Comparison of ENCODE assay signal across 14 cellular contexts in genomic region chr6:31195308-31195979, GRCh38. TPM values are rescaled to one million over a fixed set of nuclear protein-coding genes. Genes with fewer than 3 reads are reported as not detected.
A peak's percentile ranks its signal among the peaks of the same experiment; 100 is the strongest.
DNase-seq lines count a peak whose midpoint lies in the region; ATAC-seq and TF ChIP-seq lines count a peak whose summit lies in the region.
"Not testable (repeated sequence)": the region's sequence is repeated elsewhere in the genome, so short reads cannot be mapped to it uniquely, and the experiment has no call there.
"Had no signal": no experiment of that assay in that cellular context is flagged by ENCODE, and none has a peak within 500 bp of the region (broad histone marks: within the 10 kb centered on the region; RNA-seq: fewer than 3 reads in every experiment).

No MANE protein-coding gene starts in this region.

- intact Hi-C loops in CD4-positive, alpha-beta T cell (cut with DNase I, micrococcal nuclease), result loop anchor here in 1 of 2 experiments (5.0 kb wide), 1 partner anchor 38 kb away; the partner anchor contains the start of genes CCHCR1 and TCF19
- intact Hi-C loops in naive thymus-derived CD4-positive, alpha-beta T cell (cut with micrococcal nuclease), result loop anchor here (5.0 kb wide), 1 partner anchor 247 kb away; no protein-coding TSS in a partner anchor
- intact Hi-C loops in spleen (cut with DNase I; ENCODE audit: low total_unique reads), result loop anchor here (5.0 kb wide), 1 partner anchor 172 kb away; no protein-coding TSS in a partner anchor

- not testable (repeated sequence) for H3K27me3 ChIP-seq in CD4-positive, alpha-beta T cell (ENCODE audit: control insufficient read depth, insufficient read depth, low read length); DND-41 (ENCODE audit: insufficient read depth, low read length, poor library complexity); naive thymus-derived CD4-positive, alpha-beta T cell (ENCODE audit: control insufficient read depth in 2 of 2, insufficient read depth in 2 of 2, low read length in 2 of 2); spleen (replicated peaks in 1 of 7)

- H3K79me2 ChIP-seq in DND-41 (ENCODE audit: insufficient read depth, low read length), result peaks cover 45% of the 10 kb centered on the region

- peak overlapping the region; percentile 93 for H3K27ac Mint-ChIP-seq in CD4-positive, alpha-beta T cell
- H3K27ac Mint-ChIP-seq in T-helper 17 cell, result peak overlapping the region; percentile 97
- H3K27ac Mint-ChIP-seq in central memory CD8-positive, alpha-beta T cell (ENCODE audit: low read depth), result not testable (repeated sequence)
- H3K27ac Mint-ChIP-seq in naive thymus-derived CD4-positive, alpha-beta T cell, result peak overlapping the region in 4 of 9 donors; percentile 84 to 100 (median 95)

- not testable (repeated sequence) for H3K9ac ChIP-seq in DND-41 (ENCODE audit: low read depth, low read length)

- H3K36me3 Mint-ChIP-seq in CD4-positive, alpha-beta T cell (ENCODE audit: low read depth), result peaks cover 34% of the 10 kb centered on the region
- not testable (repeated sequence) for H3K36me3 Mint-ChIP-seq in T-helper 17 cell (ENCODE audit: low read depth)
- H3K36me3 Mint-ChIP-seq in central memory CD8-positive, alpha-beta T cell (ENCODE audit: insufficient read depth), result peaks cover 43% of the 10 kb centered on the region
- peaks cover 0 to 26% (median 7%) of the 10 kb centered on the region in 5 donors for H3K36me3 Mint-ChIP-seq in naive thymus-derived CD4-positive, alpha-beta T cell

- not testable (repeated sequence) for H3K9me3 Mint-ChIP-seq in CD4-positive, alpha-beta T cell; central memory CD8-positive, alpha-beta T cell; naive thymus-derived CD4-positive, alpha-beta T cell

- H3K27me3 Mint-ChIP-seq in CD4-positive, alpha-beta T cell; T-helper 17 cell; central memory CD8-positive, alpha-beta T cell; naive thymus-derived CD4-positive, alpha-beta T cell: not testable (repeated sequence)

- peaks cover 39% of the 10 kb centered on the region for H3K4me1 ChIP-seq in DND-41 (ENCODE audit: insufficient read depth, low read length)
- H3K4me1 ChIP-seq in naive thymus-derived CD4-positive, alpha-beta T cell (ENCODE audit: control insufficient read depth in 2 of 2, insufficient read depth in 2 of 2, low read length in 2 of 2), result peaks cover 18 to 21% of the 10 kb centered on the region in 2 donors
- H3K4me1 ChIP-seq in spleen, result peaks cover 3 to 54% (median 38%) of the 10 kb centered on the region in 6 donors

- POLR2A ChIA-PET in CD4-positive, alpha-beta T cell (lab: Charles Lee), result interaction anchor here (3.1 to 4.3 kb wide), 2 partner anchors 158 to 171 kb away, joined by 52 to 101 read pairs; no protein-coding TSS in a partner anchor
- POLR2A ChIA-PET in naive thymus-derived CD4-positive, alpha-beta T cell (lab: Charles Lee), result interaction anchor here (0.6 to 5.8 kb wide), 11 partner anchors 38 to 706 kb away, joined by 3 to 131 read pairs (median 8); partner anchors contain the start of genes CCHCR1, PSORS1C2, TCF19 and ZBTB12

- H3K4me2 ChIP-seq in DND-41 (ENCODE audit: insufficient read depth, low read length), result not testable (repeated sequence)

- not testable (repeated sequence) for H3K4me3 ChIP-seq in DND-41 (ENCODE audit: low read depth in 1 of 2, low read length in 2 of 2); naive thymus-derived CD4-positive, alpha-beta T cell (ENCODE audit: low read length); spleen

- not testable (repeated sequence) for H2AFZ ChIP-seq in DND-41 (ENCODE audit: low read depth, low read length)

- not testable (repeated sequence) for H3K27ac ChIP-seq in CD4-positive, alpha-beta T cell (ENCODE audit: low read depth, low read length); naive thymus-derived CD4-positive, alpha-beta T cell (ENCODE audit: low read depth, low read length)
- H3K27ac ChIP-seq in DND-41 (ENCODE audit: low read length) (peak overlapping the region; percentile 22; the same call in 1 of the 2 replicates), spleen (peak overlapping the region in 2 of 8 donors; percentile 99 to 100)

- H3K36me3 ChIP-seq in DND-41 (ENCODE audit: insufficient read depth, low read length), result peaks cover 12% of the 10 kb centered on the region
- peaks cover 0 to 15% (median 0%) of the 10 kb centered on the region in 3 experiments for H3K36me3 ChIP-seq in naive thymus-derived CD4-positive, alpha-beta T cell (ENCODE audit: control insufficient read depth in 2 of 3, insufficient read depth in 3 of 3, low read length in 3 of 3)
- peaks cover 0 to 30% (median 0%) of the 10 kb centered on the region in 6 donors for H3K36me3 ChIP-seq in spleen

- not testable (repeated sequence) for H3K9me3 ChIP-seq in CD4-positive, alpha-beta T cell (ENCODE audit: control insufficient read depth, low read length); DND-41 (ENCODE audit: insufficient read depth, low read length, severe bottlenecking); T-helper 17 cell (ENCODE audit: control insufficient read depth, low read length, poor library complexity, severe bottlenecking); naive thymus-derived CD4-positive, alpha-beta T cell (ENCODE audit: control insufficient read depth in 2 of 3, low read length in 3 of 3); spleen

- H4K20me1 ChIP-seq in DND-41 (ENCODE audit: insufficient read depth, low read length), result not testable (repeated sequence)

- not testable (repeated sequence) for TF ChIP-seq CTCF in CD4-positive, alpha-beta T cell (IDR thresholded peaks at IDR 0.05); DND-41 (IDR thresholded peaks at IDR 0.05; ENCODE audit: borderline replicate concordance, extremely low read depth, low read length, poor library complexity, severe bottlenecking); spleen (IDR thresholded peaks at IDR 0.05 in 8 of 11, conservative IDR thresholded peaks at IDR 0.05 in 3 of 11)

- peaks cover 50% of the 10 kb centered on the region for H3K4me1 Mint-ChIP-seq in CD4-positive, alpha-beta T cell (ENCODE audit: low read depth)
- peaks cover 33% of the 10 kb centered on the region for H3K4me1 Mint-ChIP-seq in T-helper 17 cell
- peaks cover 28% of the 10 kb centered on the region for H3K4me1 Mint-ChIP-seq in central memory CD8-positive, alpha-beta T cell
- peaks cover 30 to 52% (median 40%) of the 10 kb centered on the region in 7 donors for H3K4me1 Mint-ChIP-seq in naive thymus-derived CD4-positive, alpha-beta T cell

- not testable (repeated sequence) for DNase-seq in CD4-positive, alpha-beta T cell; DND-41; T-helper 17 cell; central memory CD8-positive, alpha-beta T cell (ENCODE audit: low spot score in 2 of 2); naive thymus-derived CD4-positive, alpha-beta T cell
- DNase-seq in activated effector memory CD4-positive, alpha-beta T cell treated with anti-CD3 and anti-CD28 coated beads, Interleukin-2, amount 50 U/mL, for 16 hours, result peak; percentile 62
- peak; percentile 81 for DNase-seq in spleen

- not testable (repeated sequence) for ATAC-seq in CD4-positive, alpha-beta T cell (ENCODE audit: poor library complexity); DND-41 (ENCODE audit: insufficient read depth, low read depth); T-helper 17 cell; central memory CD8-positive, alpha-beta T cell (replicated peaks; ENCODE audit: extremely low read depth, poor library complexity, severe bottlenecking); naive thymus-derived CD4-positive, alpha-beta T cell

- TF ChIP-seq POLR2A in spleen (IDR thresholded peaks at IDR 0.05), result not testable (repeated sequence)

- peak overlapping the region; percentile 97 for H3K4me3 Mint-ChIP-seq in CD4-positive, alpha-beta T cell
- H3K4me3 Mint-ChIP-seq in T-helper 17 cell, result peak overlapping the region; percentile 94
- peak overlapping the region; percentile 81 for H3K4me3 Mint-ChIP-seq in central memory CD8-positive, alpha-beta T cell
- peak overlapping the region in 8 of 10 donors; percentile 84 to 96 (median 89) for H3K4me3 Mint-ChIP-seq in naive thymus-derived CD4-positive, alpha-beta T cell

- WGBS in spleen, 5 donors, result 92 to 99% (median 95%) methylated on average over 18 to 41 of the region's 41 CpGs

- CTCF ChIA-PET in CD4-positive, alpha-beta T cell (lab: Charles Lee), result interaction anchor here (1.9 to 7.3 kb wide), 2 partner anchors 58 to 172 kb away, joined by 6 to 97 read pairs; no protein-coding TSS in a partner anchor
- CTCF ChIA-PET in naive thymus-derived CD4-positive, alpha-beta T cell (lab: Charles Lee), result interaction anchor here (0.7 to 5.1 kb wide), 4 partner anchors 163 to 185 kb away, joined by 3 to 79 read pairs (median 4); no protein-coding TSS in a partner anchor

RNA-seq across cellular contexts. Expression of gene POU5F1, which starts 25.0 kb away (rescaled TPM):
- total RNA-seq in CD4-positive, alpha-beta T cell, result not detected
- total RNA-seq in T-helper 17 cell, result not detected
- under 1 TPM in 1 of 5 experiments, not detected in 4; 0.46 TPM for total RNA-seq in naive thymus-derived CD4-positive, alpha-beta T cell
- polyA plus RNA-seq in naive thymus-derived CD4-positive, alpha-beta T cell, result under 1 TPM in 1 of 2 donors, not detected in 1; 0.18 TPM
- 1 to 10 TPM in 5 of 7 donors, under 1 TPM in 2; 0.57 to 3.7 (median 1.3) TPM for total RNA-seq in spleen
- polyA plus RNA-seq in spleen, result 1 to 10 TPM; 1.2 to 3.2 (median 2.7) TPM
- total RNA-seq: G401, HT1080, IMR-90 had no signal
- polyA plus RNA-seq: CD14-positive monocyte, IMR-90 had no signal

RNA-seq across cellular contexts. Expression of gene TCF19, which starts 37.1 kb away (rescaled TPM):
- 1 to 10 TPM; 3.3 to 4.1 TPM for total RNA-seq in CD4-positive, alpha-beta T cell
- total RNA-seq in T-helper 17 cell (1 to 10 TPM; 3.7 to 4.1 TPM), spleen (10 to 100 TPM in 4 of 7 donors, 1 to 10 TPM in 3; 6.6 to 12.6 (median 10.2) TPM)
- 10 to 100 TPM in 1 of 5 experiments, 1 to 10 TPM in 4; 4.3 to 78.9 (median 9.4) TPM for total RNA-seq in naive thymus-derived CD4-positive, alpha-beta T cell
- polyA plus RNA-seq in naive thymus-derived CD4-positive, alpha-beta T cell, result 1 to 10 TPM; 9.4 to 9.7 TPM
- polyA plus RNA-seq in spleen, result 1 to 10 TPM; 6.2 to 9.8 (median 7.1) TPM

RNA-seq across cellular contexts. Expression of gene CCHCR1, which starts 37.8 kb away (rescaled TPM):
- total RNA-seq in CD4-positive, alpha-beta T cell, result 10 to 100 TPM; 17.5 to 18.2 TPM
- 10 to 100 TPM; 17.9 to 18.0 TPM for total RNA-seq in T-helper 17 cell
- 10 to 100 TPM; 20.1 to 46.4 (median 35.5) TPM for total RNA-seq in naive thymus-derived CD4-positive, alpha-beta T cell
- 10 to 100 TPM in 1 of 2 donors, 1 to 10 TPM in 1; 6.9 to 11.1 TPM for polyA plus RNA-seq in naive thymus-derived CD4-positive, alpha-beta T cell
- total RNA-seq in spleen, result 10 to 100 TPM in 6 of 7 donors, 1 to 10 TPM in 1; 7.7 to 22.5 (median 17.8) TPM
- 10 to 100 TPM; 11.1 to 15.2 (median 11.7) TPM for polyA plus RNA-seq in spleen

RNA-seq across cellular contexts. Expression of gene PSORS1C2, which starts 56.6 kb away (rescaled TPM):
- not detected for total RNA-seq in CD4-positive, alpha-beta T cell
- not detected for total RNA-seq in T-helper 17 cell
- not detected for total RNA-seq in naive thymus-derived CD4-positive, alpha-beta T cell
- polyA plus RNA-seq in naive thymus-derived CD4-positive, alpha-beta T cell, result not detected
- total RNA-seq in spleen, result not detected
- not detected for polyA plus RNA-seq in spleen
- total RNA-seq: Calu3, G401, GM12878, HFFc6, HT1080, IMR-90 had no signal
- polyA plus RNA-seq: CD14-positive monocyte, GM12878, IMR-90 had no signal
